In genomic region chr1:209675567-209676154, GRCh38 we compare ENCODE assay signal across 9 cellular contexts. TPM values are rescaled to one million over a fixed set of nuclear protein-coding genes. Genes with fewer than 3 reads are reported as not detected.
DNase-seq lines count a peak whose midpoint lies in the region; ATAC-seq and TF ChIP-seq lines count a peak whose summit lies in the region.
"Had no signal": no experiment of that assay in that cellular context is flagged by ENCODE, and none has a peak within 500 bp of the region (broad histone marks: within the 10 kb centered on the region; RNA-seq: fewer than 3 reads in every experiment).

No MANE protein-coding gene starts in this region.

- peak overlapping the region; percentile 41 for H3K4me3 ChIP-seq in colonic mucosa

- intact Hi-C loops in colonic mucosa (cut with DNase I) (no loop called here), left colon (cut with DNase I, micrococcal nuclease) (no loop called here)

- H3K27me3 Mint-ChIP-seq in stimulated activated naive CD8-positive, alpha-beta T cell treated with anti-CD3 and anti-CD28 coated beads, Interleukin-15, Interleukin-2, amounts not matched to agents 100 ng/mL and 50 ng/mL, for 24 hours, result peaks cover 70% of the 10 kb centered on the region

- H3K27me3 ChIP-seq in colonic mucosa, result no peaks in the 10 kb centered on the region

- DNase-seq in COLO668 (lab: John Stamatoyannopoulos, UW; ENCODE audit: unreplicated experiment) (peak; percentile 62), NCI-H345 treated with DMSO at 0.1 percent for 48 hours (lab: John Stamatoyannopoulos, UW; ENCODE audit: unreplicated experiment) (peak; percentile 23), colonic mucosa (peak; percentile 57), left colon (peak in 1 of 2 donors; percentile 45), cortex of kidney (lab: John Stamatoyannopoulos, UW) (no peak), NCI-H128 (lab: John Stamatoyannopoulos, UW; ENCODE audit: unreplicated experiment) (no peak)

- H3K4me1 ChIP-seq in colonic mucosa, result no peaks in the 10 kb centered on the region

- peak overlapping the region; percentile 4 for H3K27ac ChIP-seq in colonic mucosa

- peaks cover 51% of the 10 kb centered on the region for H3K4me1 Mint-ChIP-seq in stimulated activated naive CD8-positive, alpha-beta T cell treated with anti-CD3 and anti-CD28 coated beads, Interleukin-15, Interleukin-2, amounts not matched to agents 100 ng/mL and 50 ng/mL, for 24 hours (ENCODE audit: low read depth)

- no peak for TF ChIP-seq CTCF in colonic mucosa (IDR thresholded peaks at IDR 0.05)

- H3K9ac ChIP-seq in colonic mucosa (ENCODE audit: low read depth in 2 of 2, low read length in 2 of 2), result peak overlapping the region; percentile 33 to 46

- H3K9me3 Mint-ChIP-seq in stimulated activated naive CD8-positive, alpha-beta T cell treated with anti-CD3 and anti-CD28 coated beads, Interleukin-15, Interleukin-2, amounts not matched to agents 100 ng/mL and 50 ng/mL, for 24 hours, result peaks cover 3% of the 10 kb centered on the region

- H3K4me3 Mint-ChIP-seq in stimulated activated naive CD8-positive, alpha-beta T cell treated with anti-CD3 and anti-CD28 coated beads, Interleukin-15, Interleukin-2, amounts not matched to agents 100 ng/mL and 50 ng/mL, for 24 hours, result peak overlapping the region; percentile 76

- H3K9me3 ChIP-seq in colonic mucosa, result no peaks in the 10 kb centered on the region

- H3K36me3 ChIP-seq in colonic mucosa, result no peaks in the 10 kb centered on the region

- ATAC-seq in left colon, result peak; percentile 58
- no peak for ATAC-seq in GM19455 (IDR thresholded peaks at IDR 0.05; ENCODE audit: unreplicated experiment)

- H3K36me3 Mint-ChIP-seq in stimulated activated naive CD8-positive, alpha-beta T cell treated with anti-CD3 and anti-CD28 coated beads, Interleukin-15, Interleukin-2, amounts not matched to agents 100 ng/mL and 50 ng/mL, for 24 hours (ENCODE audit: low read depth), result no peaks in the 10 kb centered on the region

- H3K27ac Mint-ChIP-seq in stimulated activated naive CD8-positive, alpha-beta T cell treated with anti-CD3 and anti-CD28 coated beads, Interleukin-15, Interleukin-2, amounts not matched to agents 100 ng/mL and 50 ng/mL, for 24 hours, result no peak overlapping the region

RNA-seq across cellular contexts. Expression of gene G0S2, which starts 0.4 kb away (rescaled TPM):
- total RNA-seq in colonic mucosa (10 to 100 TPM; 24.3 to 24.7 TPM), left colon (1 to 10 TPM; 4.4 to 5.9 TPM)

RNA-seq across cellular contexts. Expression of gene LAMB3, which starts 23.4 kb away (rescaled TPM):
- total RNA-seq in colonic mucosa (100 to 1,000 TPM in 1 of 2 donors, 10 to 100 TPM in 1; 92.5 to 110 TPM), left colon (100 to 1,000 TPM in 1 of 2 donors, 10 to 100 TPM in 1; 85.2 to 136 TPM)

RNA-seq across cellular contexts. Expression of gene HSD11B1, which starts 29.0 kb away (rescaled TPM):
- total RNA-seq in colonic mucosa (under 1 TPM; 0.48 to 0.59 TPM), left colon (under 1 TPM; 0.61 to 0.87 TPM)
- total RNA-seq: lung microvascular endothelial cell had no signal

Comparison
In these comparisons a context has a peak if more than half of its experiments do, and no peak if none do; other contexts are left out.
1. DNase-seq: peak in COLO668 (single experiment), NCI-H345 treated with DMSO at 0.1 percent for 48 hours (single experiment) and colonic mucosa (single experiment); none in cortex of kidney (single experiment) and NCI-H128 (single experiment).